ENCODE assay signal across 26 cellular contexts in genomic region chrM:12303-13047, GRCh38.
"Had no signal": no experiment of that assay in that cellular context is flagged by ENCODE, and none has a peak within 500 bp of the region (broad histone marks: within the 10 kb centered on the region; RNA-seq: fewer than 3 reads in every experiment).

No MANE protein-coding gene starts in this region.

- DNase-seq: colonic mucosa; cortex of kidney; effector CD8-positive, alpha-beta T cell; effector memory CD8-positive, alpha-beta T cell; endodermal cell; erythroblast; esophagus squamous epithelium; foreskin fibroblast; foreskin melanocyte; gastrocnemius medialis; glutamatergic neuron; head of caudate nucleus; heart right ventricle; hippocampal formation; left cardiac atrium; left lung; left ventricle myocardium superior; lower lobe of right lung; mesenchymal stem cell; midbrain; naive thymus-derived CD4-positive, alpha-beta T cell had no signal

- H3K27ac ChIP-seq: colonic mucosa, epithelial cell of prostate, esophagus squamous epithelium, gastrocnemius medialis, heart right ventricle, left lung, lower lobe of right lung had no signal

- H3K4me1 ChIP-seq: colonic mucosa, esophagus squamous epithelium, gastrocnemius medialis, heart right ventricle, left lung, lower lobe of right lung had no signal

- H3K27me3 ChIP-seq: colonic mucosa, esophagus squamous epithelium, gastrocnemius medialis, heart right ventricle, left lung had no signal

- H3K4me3 ChIP-seq: colonic mucosa, esophagus squamous epithelium, gastrocnemius medialis, heart right ventricle, left lung, lower lobe of right lung had no signal

- ATAC-seq: effector memory CD8-positive, alpha-beta T cell; esophagus mucosa; gastrocnemius medialis; heart right ventricle; left cardiac atrium; left lung; left ventricle myocardium superior; lower lobe of right lung; naive thymus-derived CD4-positive, alpha-beta T cell had no signal

- FAIRE-seq: endometrium, islet of Langerhans, keratinocyte had no signal

- H3K36me3 ChIP-seq: colonic mucosa, esophagus squamous epithelium, gastrocnemius medialis, heart right ventricle, left lung, lower lobe of right lung had no signal

- H3K9me3 ChIP-seq: colonic mucosa, esophagus squamous epithelium, gastrocnemius medialis, heart right ventricle, left lung, lower lobe of right lung had no signal
